In genomic region chr1:36859926-36860325, GRCh38 we compare ENCODE assay signal across 1 cellular context.
TF ChIP-seq lines count a peak whose summit lies in the region.

No MANE protein-coding gene starts in this region.

TF ChIP-seq in H1, 55 proteins besides CTCF, POLR2A, EP300 and RAD21:
- TF ChIP-seq SAP30 (IDR thresholded peaks at IDR 0.05; ENCODE audit: insufficient read depth, insufficient replicate concordance, low read length) (no peak), SUZ12 (IDR thresholded peaks at IDR 0.05; ENCODE audit: low read length) (no peak), RXRA (IDR thresholded peaks at IDR 0.05; ENCODE audit: insufficient read depth, low read depth, low read length) (no peak), SRF (IDR thresholded peaks at IDR 0.05; ENCODE audit: low read depth, low read length) (no peak), EZH2 (IDR thresholded peaks at IDR 0.05; ENCODE audit: low read depth, low read length, severe bottlenecking) (no peak), CBX5 (IDR thresholded peaks at IDR 0.05; ENCODE audit: low read depth, low read length) (no peak), ASH2L (IDR thresholded peaks at IDR 0.05; ENCODE audit: low read length) (no peak), NANOG (IDR thresholded peaks at IDR 0.05; ENCODE audit: insufficient read depth, low read depth, low read length, poor library complexity, severe bottlenecking) (no peak), BACH1 (IDR thresholded peaks at IDR 0.05; ENCODE audit: low read length) (no peak), CHD7 (IDR thresholded peaks at IDR 0.05; ENCODE audit: insufficient replicate concordance, low read length) (no peak), SIX5 (IDR thresholded peaks at IDR 0.05; ENCODE audit: low read depth, low read length) (no peak), SP4 (IDR thresholded peaks at IDR 0.05; ENCODE audit: low read length) (no peak), HDAC2 (IDR thresholded peaks at IDR 0.05; ENCODE audit: borderline replicate concordance in 1 of 2, low read depth in 2 of 2, low read length in 2 of 2) (no peak), ZNF274 (IDR thresholded peaks at IDR 0.05; ENCODE audit: borderline replicate concordance, extremely low read depth, low read length) (no peak), JUN (IDR thresholded peaks at IDR 0.05; ENCODE audit: low read depth, low read length) (no peak)
- TF ChIP-seq, protein P1, sequence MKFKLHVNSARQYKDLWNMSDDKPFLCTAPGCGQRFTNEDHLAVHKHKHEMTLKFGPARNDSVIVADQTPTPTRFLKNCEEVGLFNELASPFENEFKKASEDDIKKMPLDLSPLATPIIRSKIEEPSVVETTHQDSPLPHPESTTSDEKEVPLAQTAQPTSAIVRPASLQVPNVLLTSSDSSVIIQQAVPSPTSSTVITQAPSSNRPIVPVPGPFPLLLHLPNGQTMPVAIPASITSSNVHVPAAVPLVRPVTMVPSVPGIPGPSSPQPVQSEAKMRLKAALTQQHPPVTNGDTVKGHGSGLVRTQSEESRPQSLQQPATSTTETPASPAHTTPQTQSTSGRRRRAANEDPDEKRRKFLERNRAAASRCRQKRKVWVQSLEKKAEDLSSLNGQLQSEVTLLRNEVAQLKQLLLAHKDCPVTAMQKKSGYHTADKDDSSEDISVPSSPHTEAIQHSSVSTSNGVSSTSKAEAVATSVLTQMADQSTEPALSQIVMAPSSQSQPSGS (IDR thresholded peaks at IDR 0.05; ENCODE audit: low read length): no peak
